In the genomic region with DNA sequence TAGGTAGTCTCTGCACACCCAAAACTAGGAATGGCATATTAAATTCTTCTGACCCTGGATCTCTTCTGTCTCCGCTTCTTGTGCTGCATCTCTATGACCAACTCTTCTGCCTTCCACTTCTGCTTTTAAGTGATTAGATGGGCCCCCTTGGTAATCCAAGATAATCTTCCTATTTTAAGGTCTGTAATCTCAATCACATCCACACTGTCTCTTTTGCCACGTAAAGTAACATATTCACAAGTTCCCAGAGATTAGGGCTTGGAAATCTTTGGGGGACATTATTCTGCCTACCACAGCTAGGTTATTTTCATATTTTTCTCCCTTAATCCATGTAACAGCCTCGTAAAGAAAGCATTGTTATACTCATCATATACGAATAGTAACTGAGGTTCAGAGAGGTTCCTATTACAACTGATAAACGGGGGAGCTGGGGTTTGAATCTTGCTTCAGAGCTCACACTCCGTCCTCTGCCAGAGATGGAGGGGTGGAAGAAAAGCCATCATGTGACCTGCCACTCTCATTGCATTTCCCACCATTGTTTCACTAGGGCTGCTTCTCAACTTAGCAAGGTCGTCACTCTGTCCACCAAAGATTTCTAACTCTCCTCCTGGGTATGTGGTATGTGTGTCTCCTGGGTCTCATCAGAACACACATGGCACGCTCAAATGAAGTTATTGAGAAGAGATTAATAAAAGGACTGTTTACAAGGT, we compare ENCODE assay signal across 1 cellular context.
TF ChIP-seq lines count a peak whose summit lies in the region.

No MANE protein-coding gene starts in this region.

TF ChIP-seq in GM12878, 131 proteins besides CTCF, POLR2A, EP300 and RAD21:
- TF ChIP-seq SPI1 (IDR thresholded peaks at IDR 0.05; ENCODE audit: borderline replicate concordance, insufficient read depth, low read depth, low read length) (0 out of 2 replicates have a peak, but pooled peaks have one; percentile 12), STAT3 (IDR thresholded peaks at IDR 0.05; ENCODE audit: low read depth, low read length) (no peak), GABPA (IDR thresholded peaks at IDR 0.05; ENCODE audit: low read depth) (no peak), ZNF207 (IDR thresholded peaks at IDR 0.05; ENCODE audit: borderline replicate concordance) (no peak), KLF5 (IDR thresholded peaks at IDR 0.05; ENCODE audit: partially characterized antibody) (no peak)
